In the genomic region with DNA sequence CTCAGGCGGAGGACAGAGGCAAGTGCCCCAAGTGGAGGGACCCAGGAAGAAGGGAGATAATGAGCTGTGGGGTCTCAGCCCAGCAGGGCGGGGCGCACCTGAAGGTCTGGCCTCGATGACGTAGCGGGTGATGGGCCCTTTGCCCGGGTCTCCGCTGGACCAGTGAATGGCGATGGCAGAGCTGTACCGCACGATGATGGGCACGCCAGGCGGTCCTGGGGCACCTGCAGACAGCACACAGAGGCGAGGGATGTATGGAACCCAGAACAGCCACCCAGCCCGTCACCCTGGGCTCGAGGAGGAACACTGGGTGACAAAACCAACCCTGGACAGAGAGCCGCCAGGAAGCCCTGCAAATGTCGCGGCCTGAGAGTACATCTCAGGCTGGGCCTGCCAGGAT, we compare ENCODE assay signal across 1 cellular context.
TF ChIP-seq lines count a peak whose summit lies in the region.

No MANE protein-coding gene starts in this region.

TF ChIP-seq in H1, 55 proteins besides CTCF, POLR2A, EP300 and RAD21 (continued from another document):
- TF ChIP-seq, protein P1, sequence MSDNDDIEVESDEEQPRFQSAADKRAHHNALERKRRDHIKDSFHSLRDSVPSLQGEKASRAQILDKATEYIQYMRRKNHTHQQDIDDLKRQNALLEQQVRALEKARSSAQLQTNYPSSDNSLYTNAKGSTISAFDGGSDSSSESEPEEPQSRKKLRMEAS (IDR thresholded peaks at IDR 0.05): no peak
- TF ChIP-seq SIRT6 (IDR thresholded peaks at IDR 0.05; ENCODE audit: low read length) (no peak), ASH2L (IDR thresholded peaks at IDR 0.05; ENCODE audit: low read length) (no peak), SAP30 (IDR thresholded peaks at IDR 0.05; ENCODE audit: insufficient read depth, insufficient replicate concordance, low read length) (no peak), KDM4A (IDR thresholded peaks at IDR 0.05; ENCODE audit: low read depth, low read length, severe bottlenecking) (no peak), CHD2 (IDR thresholded peaks at IDR 0.05; ENCODE audit: low read length) (no peak), TAF7 (optimal IDR thresholded peaks at IDR 0.05; ENCODE audit: borderline replicate concordance, low read depth, low read length) (no peak), HDAC6 (IDR thresholded peaks at IDR 0.05; ENCODE audit: low read depth, low read length) (no peak), SP4 (IDR thresholded peaks at IDR 0.05; ENCODE audit: low read length) (no peak), RNF2 (IDR thresholded peaks at IDR 0.05; ENCODE audit: borderline replicate concordance, low read depth, low read length, missing control alignments, poor library complexity, severe bottlenecking) (no peak), CBX8 (IDR thresholded peaks at IDR 0.05; ENCODE audit: borderline replicate concordance, low read depth, low read length) (no peak), POLR2AphosphoS5 (IDR thresholded peaks at IDR 0.05; ENCODE audit: low read depth, low read length) (no peak), ZNF274 (IDR thresholded peaks at IDR 0.05; ENCODE audit: borderline replicate concordance, extremely low read depth, low read length) (no peak), CBX5 (IDR thresholded peaks at IDR 0.05; ENCODE audit: low read depth, low read length) (no peak)
- TF ChIP-seq, protein P2, sequence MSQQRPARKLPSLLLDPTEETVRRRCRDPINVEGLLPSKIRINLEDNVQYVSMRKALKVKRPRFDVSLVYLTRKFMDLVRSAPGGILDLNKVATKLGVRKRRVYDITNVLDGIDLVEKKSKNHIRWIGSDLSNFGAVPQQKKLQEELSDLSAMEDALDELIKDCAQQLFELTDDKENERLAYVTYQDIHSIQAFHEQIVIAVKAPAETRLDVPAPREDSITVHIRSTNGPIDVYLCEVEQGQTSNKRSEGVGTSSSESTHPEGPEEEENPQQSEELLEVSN (IDR thresholded peaks at IDR 0.05): no peak
